17 cellular contexts compared by ENCODE assay signal in the genomic region with DNA sequence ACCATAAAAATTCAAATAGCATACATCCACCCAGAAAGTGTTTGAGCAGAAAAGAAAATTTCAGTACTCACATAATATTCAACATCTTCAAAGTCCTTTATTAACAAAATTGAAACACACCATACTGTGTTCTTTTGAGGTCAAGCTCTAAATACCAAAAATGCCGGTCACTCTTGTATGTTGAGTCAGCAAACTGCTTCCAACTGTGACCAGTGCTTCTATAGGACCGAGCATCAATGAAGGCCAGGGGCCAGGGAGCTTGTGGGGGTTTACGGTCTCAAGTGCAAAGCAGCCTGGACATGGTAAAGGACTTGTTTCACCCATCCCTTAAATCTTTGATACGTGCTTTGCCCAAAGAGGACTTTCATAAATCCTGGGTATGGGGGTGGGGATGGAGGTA.
DNase-seq lines count a peak whose midpoint lies in the region; ATAC-seq and TF ChIP-seq lines count a peak whose summit lies in the region.
"Had no signal": no experiment of that assay in that cellular context is flagged by ENCODE, and none has a peak within 500 bp of the region (broad histone marks: within the 10 kb centered on the region; RNA-seq: fewer than 3 reads in every experiment).

No MANE protein-coding gene starts in this region.

- DNase-seq in GM03348 (ENCODE audit: low spot score): peak; percentile 64
- DNase-seq in fibroblast of peridontal ligament (ENCODE audit: extremely low read depth): peak; percentile 70
- no peak for DNase-seq in osteocyte (ENCODE audit: extremely low spot score, unreplicated experiment)
- no peak for DNase-seq in activated CD8-positive, alpha-beta T cell treated with anti-CD3 and anti-CD28 coated beads, Interleukin-2, amount 10 ng/mL, durations not matched to agents 7 days and 5 days
- DNase-seq in sciatic nerve (ENCODE audit: low spot score): no peak
- no peak for DNase-seq in AML-193 (lab: John Stamatoyannopoulos, UW)
- DNase-seq: activated effector memory CD4-positive, alpha-beta T cell treated with anti-CD3 and anti-CD28 coated beads, Interleukin-2, amount 50 U/mL, for 16 hours; DND-41; effector memory CD8-positive, alpha-beta T cell; GOT3; heart left ventricle; MV-4-11; naive B cell; NCI-H2171 treated with DMSO at 0.1 percent for 48 hours; stimulated activated naive CD4-positive, alpha-beta T cell treated with Interleukin-2 at 50 U/mL for 16 hours had no signal

- intact Hi-C loops in sciatic nerve (cut with DNase I): no loop called here

- CTCF ChIA-PET in activated CD8-positive, alpha-beta T cell treated with anti-CD3 and anti-CD28 coated beads, Interleukin-2, amount 10 ng/mL, durations not matched to agents 7 days and 5 days (lab: Charles Lee): no interaction called here

- POLR2A ChIA-PET in activated CD8-positive, alpha-beta T cell treated with anti-CD3 and anti-CD28 coated beads, Interleukin-2, amount 10 ng/mL, durations not matched to agents 7 days and 5 days (lab: Charles Lee): no interaction called here

- no peaks in the 10 kb centered on the region for H3K9me3 Mint-ChIP-seq in osteocyte (ENCODE audit: unreplicated experiment)
- H3K9me3 Mint-ChIP-seq in activated CD8-positive, alpha-beta T cell treated with anti-CD3 and anti-CD28 coated beads, Interleukin-2, amount 10 ng/mL, durations not matched to agents 7 days and 5 days (ENCODE audit: insufficient read depth): no peaks in the 10 kb centered on the region
- H3K9me3 Mint-ChIP-seq: effector memory CD8-positive, alpha-beta T cell; naive B cell had no signal

- H3K27me3 Mint-ChIP-seq in osteocyte (ENCODE audit: unreplicated experiment): no peaks in the 10 kb centered on the region
- H3K27me3 Mint-ChIP-seq in activated CD8-positive, alpha-beta T cell treated with anti-CD3 and anti-CD28 coated beads, Interleukin-2, amount 10 ng/mL, durations not matched to agents 7 days and 5 days (ENCODE audit: low read depth): peaks cover 2% of the 10 kb centered on the region
- H3K27me3 Mint-ChIP-seq: naive B cell had no signal

- ATAC-seq in SK-N-SH treated with all-trans-retinoic acid at 6 μM for 48 hours: peak; percentile 84
- no peak for ATAC-seq in GM19324 (IDR thresholded peaks at IDR 0.05; ENCODE audit: low FRiP score, unreplicated experiment)
- ATAC-seq in activated CD8-positive, alpha-beta T cell treated with anti-CD3 and anti-CD28 coated beads, Interleukin-2, amount 10 ng/mL, durations not matched to agents 7 days and 5 days: no peak
- no peak for ATAC-seq in sciatic nerve
- ATAC-seq: effector memory CD8-positive, alpha-beta T cell; heart left ventricle had no signal

- no peak for TF ChIP-seq CTCF in osteocyte (IDR thresholded peaks at IDR 0.05)

- peak overlapping the region; percentile 75 for H3K27ac Mint-ChIP-seq in osteocyte (ENCODE audit: unreplicated experiment)
- H3K27ac Mint-ChIP-seq in activated CD8-positive, alpha-beta T cell treated with anti-CD3 and anti-CD28 coated beads, Interleukin-2, amount 10 ng/mL, durations not matched to agents 7 days and 5 days: no peak overlapping the region
- H3K27ac Mint-ChIP-seq: effector memory CD8-positive, alpha-beta T cell had no signal

- peak overlapping the region; percentile 43 for H3K4me3 Mint-ChIP-seq in osteocyte (ENCODE audit: unreplicated experiment)
- no peak overlapping the region for H3K4me3 Mint-ChIP-seq in activated CD8-positive, alpha-beta T cell treated with anti-CD3 and anti-CD28 coated beads, Interleukin-2, amount 10 ng/mL, durations not matched to agents 7 days and 5 days
- H3K4me3 Mint-ChIP-seq: effector memory CD8-positive, alpha-beta T cell; naive B cell had no signal

- H3K36me3 Mint-ChIP-seq in osteocyte (ENCODE audit: unreplicated experiment): peaks cover 19% of the 10 kb centered on the region
- H3K36me3 Mint-ChIP-seq in activated CD8-positive, alpha-beta T cell treated with anti-CD3 and anti-CD28 coated beads, Interleukin-2, amount 10 ng/mL, durations not matched to agents 7 days and 5 days (ENCODE audit: low read depth): no peaks in the 10 kb centered on the region

- H3K4me1 Mint-ChIP-seq in osteocyte (ENCODE audit: unreplicated experiment): peaks cover 64% of the 10 kb centered on the region
- H3K4me1 Mint-ChIP-seq in activated CD8-positive, alpha-beta T cell treated with anti-CD3 and anti-CD28 coated beads, Interleukin-2, amount 10 ng/mL, durations not matched to agents 7 days and 5 days (ENCODE audit: low read depth): no peaks in the 10 kb centered on the region

TF ChIP-seq in SK-N-SH treated with all-trans-retinoic acid at 6 μM for 48 hours, 23 proteins besides CTCF, POLR2A, EP300 and RAD21:
- TF ChIP-seq ZNF565 (CRISPR knock-in tag; conservative IDR thresholded peaks at IDR 0.05; ENCODE audit: low read depth): no peak
- no peak for TF ChIP-seq ESRRG (CRISPR knock-in tag; IDR thresholded peaks at IDR 0.05)
- TF ChIP-seq ZNF70 (CRISPR knock-in tag; IDR thresholded peaks at IDR 0.05): no peak
- TF ChIP-seq BACH2 (CRISPR knock-in tag; IDR thresholded peaks at IDR 0.05; ENCODE audit: borderline replicate concordance): no peak
- TF ChIP-seq, protein P1, sequence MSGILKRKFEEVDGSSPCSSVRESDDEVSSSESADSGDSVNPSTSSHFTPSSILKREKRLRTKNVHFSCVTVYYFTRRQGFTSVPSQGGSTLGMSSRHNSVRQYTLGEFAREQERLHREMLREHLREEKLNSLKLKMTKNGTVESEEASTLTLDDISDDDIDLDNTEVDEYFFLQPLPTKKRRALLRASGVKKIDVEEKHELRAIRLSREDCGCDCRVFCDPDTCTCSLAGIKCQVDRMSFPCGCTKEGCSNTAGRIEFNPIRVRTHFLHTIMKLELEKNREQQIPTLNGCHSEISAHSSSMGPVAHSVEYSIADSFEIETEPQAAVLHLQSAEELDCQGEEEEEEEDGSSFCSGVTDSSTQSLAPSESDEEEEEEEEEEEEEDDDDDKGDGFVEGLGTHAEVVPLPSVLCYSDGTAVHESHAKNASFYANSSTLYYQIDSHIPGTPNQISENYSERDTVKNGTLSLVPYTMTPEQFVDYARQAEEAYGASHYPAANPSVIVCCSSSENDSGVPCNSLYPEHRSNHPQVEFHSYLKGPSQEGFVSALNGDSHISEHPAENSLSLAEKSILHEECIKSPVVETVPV (CRISPR knock-in tag; IDR thresholded peaks at IDR 0.05): no peak
- no peak for TF ChIP-seq ISL1 (CRISPR knock-in tag; IDR thresholded peaks at IDR 0.05)
- TF ChIP-seq SNAI2 (CRISPR knock-in tag; IDR thresholded peaks at IDR 0.05): no peak
- TF ChIP-seq PPARA (CRISPR knock-in tag; IDR thresholded peaks at IDR 0.05; ENCODE audit: borderline replicate concordance): no peak
- TF ChIP-seq POU6F1 (CRISPR knock-in tag; IDR thresholded peaks at IDR 0.05; ENCODE audit: borderline replicate concordance, low read depth): no peak
- no peak for TF ChIP-seq TCF4 (CRISPR knock-in tag; IDR thresholded peaks at IDR 0.05; ENCODE audit: borderline replicate concordance)
- TF ChIP-seq ZFP30 (CRISPR knock-in tag; IDR thresholded peaks at IDR 0.05): no peak
- TF ChIP-seq GLIS3 (CRISPR knock-in tag; IDR thresholded peaks at IDR 0.05): no peak
- TF ChIP-seq RARB (CRISPR knock-in tag; IDR thresholded peaks at IDR 0.05): no peak
- TF ChIP-seq CSDC2 (CRISPR knock-in tag; IDR thresholded peaks at IDR 0.05): no peak
- TF ChIP-seq ZFP3 (CRISPR knock-in tag; IDR thresholded peaks at IDR 0.05): no peak
- TF ChIP-seq, protein P2, sequence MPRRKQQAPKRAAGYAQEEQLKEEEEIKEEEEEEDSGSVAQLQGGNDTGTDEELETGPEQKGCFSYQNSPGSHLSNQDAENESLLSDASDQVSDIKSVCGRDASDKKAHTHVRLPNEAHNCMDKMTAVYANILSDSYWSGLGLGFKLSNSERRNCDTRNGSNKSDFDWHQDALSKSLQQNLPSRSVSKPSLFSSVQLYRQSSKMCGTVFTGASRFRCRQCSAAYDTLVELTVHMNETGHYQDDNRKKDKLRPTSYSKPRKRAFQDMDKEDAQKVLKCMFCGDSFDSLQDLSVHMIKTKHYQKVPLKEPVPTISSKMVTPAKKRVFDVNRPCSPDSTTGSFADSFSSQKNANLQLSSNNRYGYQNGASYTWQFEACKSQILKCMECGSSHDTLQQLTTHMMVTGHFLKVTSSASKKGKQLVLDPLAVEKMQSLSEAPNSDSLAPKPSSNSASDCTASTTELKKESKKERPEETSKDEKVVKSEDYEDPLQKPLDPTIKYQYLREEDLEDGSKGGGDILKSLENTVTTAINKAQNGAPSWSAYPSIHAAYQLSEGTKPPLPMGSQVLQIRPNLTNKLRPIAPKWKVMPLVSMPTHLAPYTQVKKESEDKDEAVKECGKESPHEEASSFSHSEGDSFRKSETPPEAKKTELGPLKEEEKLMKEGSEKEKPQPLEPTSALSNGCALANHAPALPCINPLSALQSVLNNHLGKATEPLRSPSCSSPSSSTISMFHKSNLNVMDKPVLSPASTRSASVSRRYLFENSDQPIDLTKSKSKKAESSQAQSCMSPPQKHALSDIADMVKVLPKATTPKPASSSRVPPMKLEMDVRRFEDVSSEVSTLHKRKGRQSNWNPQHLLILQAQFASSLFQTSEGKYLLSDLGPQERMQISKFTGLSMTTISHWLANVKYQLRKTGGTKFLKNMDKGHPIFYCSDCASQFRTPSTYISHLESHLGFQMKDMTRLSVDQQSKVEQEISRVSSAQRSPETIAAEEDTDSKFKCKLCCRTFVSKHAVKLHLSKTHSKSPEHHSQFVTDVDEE (CRISPR knock-in tag; IDR thresholded peaks at IDR 0.05): no peak
- TF ChIP-seq ZNF8 (CRISPR knock-in tag; IDR thresholded peaks at IDR 0.05): no peak

Comparison
In these comparisons a context has a peak if more than half of its experiments do, and no peak if none do; other contexts are left out.
1. DNase-seq: peak in GM03348 (single experiment) and fibroblast of peridontal ligament (single experiment); none in osteocyte (single experiment), activated CD8-positive, alpha-beta T cell treated with anti-CD3 and anti-CD28 coated beads, Interleukin-2, amount 10 ng/mL, durations not matched to agents 7 days and 5 days (single experiment), sciatic nerve (single experiment) and AML-193 (0 of 2).